Comparison of ENCODE assay signal across 2 cellular contexts in genomic region chr1:40651138-40651857, GRCh38.
TF ChIP-seq lines count a peak whose summit lies in the region.

No MANE protein-coding gene starts in this region.

TF ChIP-seq in GM23338, 12 proteins besides CTCF, POLR2A, EP300 and RAD21:
- TF ChIP-seq JUNB (IDR thresholded peaks at IDR 0.05; ENCODE audit: unreplicated experiment) (no peak), ZNF462 (CRISPR knock-in tag; IDR thresholded peaks at IDR 0.05) (no peak), EZH2phosphoT487 (IDR thresholded peaks at IDR 0.05; ENCODE audit: unreplicated experiment) (no peak), REST (IDR thresholded peaks at IDR 0.05; ENCODE audit: unreplicated experiment) (no peak), EZH2 (IDR thresholded peaks at IDR 0.05; ENCODE audit: low read depth, unreplicated experiment) (no peak), NANOG (IDR thresholded peaks at IDR 0.05; ENCODE audit: borderline replicate concordance) (no peak), ZNF114 (CRISPR knock-in tag; IDR thresholded peaks at IDR 0.05) (no peak), ZNF331 (CRISPR knock-in tag; IDR thresholded peaks at IDR 0.05; ENCODE audit: low read depth) (no peak), POLR2AphosphoS5 (IDR thresholded peaks at IDR 0.05; ENCODE audit: low read depth) (no peak), STAT1 (IDR thresholded peaks at IDR 0.05; ENCODE audit: unreplicated experiment) (no peak), CREB1 (CRISPR knock-in tag; IDR thresholded peaks at IDR 0.05; ENCODE audit: low read depth) (no peak)
- TF ChIP-seq, protein P1, sequence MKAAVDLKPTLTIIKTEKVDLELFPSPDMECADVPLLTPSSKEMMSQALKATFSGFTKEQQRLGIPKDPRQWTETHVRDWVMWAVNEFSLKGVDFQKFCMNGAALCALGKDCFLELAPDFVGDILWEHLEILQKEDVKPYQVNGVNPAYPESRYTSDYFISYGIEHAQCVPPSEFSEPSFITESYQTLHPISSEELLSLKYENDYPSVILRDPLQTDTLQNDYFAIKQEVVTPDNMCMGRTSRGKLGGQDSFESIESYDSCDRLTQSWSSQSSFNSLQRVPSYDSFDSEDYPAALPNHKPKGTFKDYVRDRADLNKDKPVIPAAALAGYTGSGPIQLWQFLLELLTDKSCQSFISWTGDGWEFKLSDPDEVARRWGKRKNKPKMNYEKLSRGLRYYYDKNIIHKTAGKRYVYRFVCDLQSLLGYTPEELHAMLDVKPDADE (IDR thresholded peaks at IDR 0.05), result no peak
TF ChIP-seq in GM23338: peak in this region for 0.

TF ChIP-seq in H1, 55 proteins besides CTCF, POLR2A, EP300 and RAD21:
- TF ChIP-seq BACH1 (IDR thresholded peaks at IDR 0.05; ENCODE audit: low read length), result no peak
- TF ChIP-seq CBX8 (IDR thresholded peaks at IDR 0.05; ENCODE audit: borderline replicate concordance, low read depth, low read length), result no peak
- TF ChIP-seq MAFK (IDR thresholded peaks at IDR 0.05; ENCODE audit: low read depth, low read length), result no peak
- TF ChIP-seq, protein P2, sequence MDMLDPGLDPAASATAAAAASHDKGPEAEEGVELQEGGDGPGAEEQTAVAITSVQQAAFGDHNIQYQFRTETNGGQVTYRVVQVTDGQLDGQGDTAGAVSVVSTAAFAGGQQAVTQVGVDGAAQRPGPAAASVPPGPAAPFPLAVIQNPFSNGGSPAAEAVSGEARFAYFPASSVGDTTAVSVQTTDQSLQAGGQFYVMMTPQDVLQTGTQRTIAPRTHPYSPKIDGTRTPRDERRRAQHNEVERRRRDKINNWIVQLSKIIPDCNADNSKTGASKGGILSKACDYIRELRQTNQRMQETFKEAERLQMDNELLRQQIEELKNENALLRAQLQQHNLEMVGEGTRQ (IDR thresholded peaks at IDR 0.05; ENCODE audit: low read length), result no peak
- no peak for TF ChIP-seq YY1 (IDR thresholded peaks at IDR 0.05; ENCODE audit: low read depth, low read length)
- TF ChIP-seq TAF1 (IDR thresholded peaks at IDR 0.05; ENCODE audit: low read depth, low read length), result no peak
- TF ChIP-seq HDAC2 (IDR thresholded peaks at IDR 0.05; ENCODE audit: borderline replicate concordance in 1 of 2, low read depth in 2 of 2, low read length in 2 of 2), result no peak
- no peak for TF ChIP-seq RXRA (IDR thresholded peaks at IDR 0.05; ENCODE audit: insufficient read depth, low read depth, low read length)
- no peak for TF ChIP-seq ATF2 (IDR thresholded peaks at IDR 0.05; ENCODE audit: low read length)
- no peak for TF ChIP-seq TCF12 (IDR thresholded peaks at IDR 0.05; ENCODE audit: low read depth, low read length)
- TF ChIP-seq BRCA1 (IDR thresholded peaks at IDR 0.05; ENCODE audit: low read depth, low read length), result no peak
- TF ChIP-seq CEBPB (IDR thresholded peaks at IDR 0.05; ENCODE audit: low read depth, low read length), result no peak
- TF ChIP-seq RBBP5 (IDR thresholded peaks at IDR 0.05; ENCODE audit: borderline replicate concordance, low read depth, low read length), result no peak
- no peak for TF ChIP-seq CREB1 (IDR thresholded peaks at IDR 0.05)
- TF ChIP-seq GABPA (IDR thresholded peaks at IDR 0.05; ENCODE audit: borderline replicate concordance, insufficient read depth, low read length), result no peak
- TF ChIP-seq NRF1 (IDR thresholded peaks at IDR 0.05; ENCODE audit: low read depth, low read length), result no peak
- TF ChIP-seq RNF2 (IDR thresholded peaks at IDR 0.05; ENCODE audit: borderline replicate concordance, low read depth, low read length, missing control alignments, poor library complexity, severe bottlenecking), result no peak
- no peak for TF ChIP-seq SAP30 (IDR thresholded peaks at IDR 0.05; ENCODE audit: insufficient read depth, insufficient replicate concordance, low read length)
